Comparison of ENCODE assay signal across 20 cellular contexts in the genomic region with DNA sequence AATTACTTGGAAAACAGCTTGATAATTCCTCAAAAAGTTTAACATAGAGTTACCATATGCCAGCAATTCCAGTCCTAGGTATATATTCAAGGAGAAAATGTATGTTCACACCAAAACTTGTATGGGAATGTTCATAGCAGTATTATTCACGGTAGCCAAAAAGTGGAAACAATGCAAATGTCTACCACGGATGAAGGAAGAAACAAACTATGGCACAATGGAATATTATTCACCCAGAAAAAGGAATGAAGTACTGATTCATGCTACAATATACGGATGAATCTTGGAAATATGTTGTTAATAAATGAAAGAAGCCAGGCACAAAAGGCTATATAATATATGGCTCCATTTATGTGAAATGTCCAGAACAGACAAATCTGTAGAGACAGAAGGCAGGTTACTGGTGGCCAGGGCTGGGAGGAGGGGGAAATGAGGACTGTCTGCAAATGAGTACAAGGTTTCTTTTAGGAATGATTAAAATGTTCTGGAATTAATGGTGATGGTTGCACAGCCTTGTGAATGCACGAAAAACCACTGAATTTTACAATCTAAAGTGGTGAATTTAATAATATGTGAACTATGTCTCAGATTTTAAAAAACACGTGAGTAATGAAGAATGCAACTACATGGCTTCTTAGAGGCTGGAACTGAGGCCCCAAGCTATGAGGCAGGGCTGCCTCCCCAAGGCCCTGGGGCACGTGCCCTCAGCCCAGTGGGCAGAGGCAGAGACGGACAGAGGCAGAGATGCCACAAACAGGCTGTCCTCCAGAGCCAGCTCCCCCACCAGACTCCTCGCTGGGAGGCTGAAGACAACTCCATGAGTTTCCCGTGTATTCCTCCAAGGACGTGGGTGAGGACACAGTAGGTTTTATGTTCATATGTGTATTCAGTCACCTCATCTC. TPM values are rescaled to one million over a fixed set of nuclear protein-coding genes. Genes with fewer than 3 reads are reported as not detected.
"Had no signal": no experiment of that assay in that cellular context is flagged by ENCODE, and none has a peak within 500 bp of the region (broad histone marks: within the 10 kb centered on the region; RNA-seq: fewer than 3 reads in every experiment).

No MANE protein-coding gene starts in this region.

- H3K27me3 ChIP-seq: right atrium auricular region had no signal

- H3K36me3 ChIP-seq: neutrophil had no signal

- ATAC-seq: activated CD8-positive, alpha-beta T cell treated with anti-CD3 and anti-CD28 coated beads, Interleukin-2, amount 10 ng/mL, durations not matched to agents 7 days and 5 days; heart left ventricle; left colon; stimulated activated effector memory CD8-positive, alpha-beta T cell treated with anti-CD3 and anti-CD28 coated beads, Interleukin-12 subunit alpha, Interleukin-12 subunit beta, amount 100 ng/mL, for 72 hours had no signal

- H3K27ac ChIP-seq: neutrophil had no signal

- DNase-seq: activated CD4-positive, alpha-beta T cell treated with anti-CD3 and anti-CD28 coated beads, Interleukin-2, amount 10 ng/mL, durations not matched to agents 24 days and 14 days; activated CD4-positive, CD25-positive, alpha-beta regulatory T cell; activated CD8-positive, alpha-beta memory T cell treated with anti-CD3 and anti-CD28 coated beads, Interleukin-2, amount 50 U/mL, for 4 hours; activated CD8-positive, alpha-beta T cell treated with anti-CD3 and anti-CD28 coated beads, Interleukin-2, amount 10 ng/mL, durations not matched to agents 7 days and 5 days; activated gamma-delta T cell treated with Interleukin-2 at 50 U/mL for 16 hours; activated naive CD8-positive, alpha-beta T cell treated with anti-CD3 and anti-CD28 coated beads for 36 hours; activated T-cell treated with anti-CD3 and anti-CD28 coated beads, Interleukin-2, amount 50 U/mL, for 48 hours; effector memory CD4-positive, alpha-beta T cell; foreskin melanocyte; left colon; midbrain; naive B cell; trophoblast cell had no signal

- H3K9me3 ChIP-seq: neutrophil had no signal

RNA-seq across cellular contexts. Expression of a gene that starts 24.4 kb away (rescaled TPM):
- total RNA-seq: activated CD4-positive, alpha-beta T cell treated with anti-CD3 and anti-CD28 coated beads, Interleukin-2, amount 10 ng/mL, durations not matched to agents 24 days and 14 days; activated CD8-positive, alpha-beta T cell treated with anti-CD3 and anti-CD28 coated beads, Interleukin-2, amount 10 ng/mL, durations not matched to agents 7 days and 5 days; activated naive CD8-positive, alpha-beta T cell treated with anti-CD3 and anti-CD28 coated beads for 36 hours; fibroblast of lung; lung microvascular endothelial cell; subcutaneous adipose tissue had no signal
- polyA plus RNA-seq: fibroblast of lung had no signal
